34 cellular contexts compared by ENCODE assay signal in genomic region chr13:91105270-91105669, GRCh38.
DNase-seq lines count a peak whose midpoint lies in the region; ATAC-seq, FAIRE-seq and TF ChIP-seq lines count a peak whose summit lies in the region.
"Had no signal": no experiment of that assay in that cellular context is flagged by ENCODE, and none has a peak within 500 bp of the region (broad histone marks: within the 10 kb centered on the region; RNA-seq: fewer than 3 reads in every experiment).

No MANE protein-coding gene starts in this region.

- H3K9ac ChIP-seq in K562 (ENCODE audit: insufficient read depth in 1 of 2, low read depth in 2 of 2, low read length in 2 of 2) (no peak overlapping the region), mesenchymal stem cell (ENCODE audit: low read length) (no peak overlapping the region)
- H3K9ac ChIP-seq: BLaER1; BLaER1 treated with 17β-estradiol and CSF1 and Interleukin-3, amounts not matched to agents 10 nM and 100 nM had no signal

- WGBS in K562 (ENCODE audit: insufficient coverage, low coverage, missing lambda C conversion rate), result 1% methylated on average over 3 of the region's 3 CpGs
- WGBS in mesenchymal stem cell, result 69% methylated on average over 2 of the region's 3 CpGs

- H3K4me1 ChIP-seq in K562 (replicated peaks in 1 of 2; ENCODE audit: control insufficient read depth in 2 of 2, insufficient read depth in 2 of 2, low read length in 2 of 2) (no peaks in the 10 kb centered on the region), mesenchymal stem cell (ENCODE audit: control insufficient read depth, insufficient read depth, low read depth, low read length) (no peaks in the 10 kb centered on the region)
- H3K4me1 ChIP-seq: A549; BE2C; BLaER1; BLaER1 treated with 17β-estradiol and CSF1 and Interleukin-3, amounts not matched to agents 10 nM and 100 nM; Caco-2 had no signal

- TF ChIP-seq CTCF in K562 (IDR thresholded peaks at IDR 0.05 in 2 of 3, conservative IDR thresholded peaks at IDR 0.05 in 1 of 3; ENCODE audit: insufficient read depth in 2 of 3, low read depth in 1 of 3, low read length in 3 of 3), result no peak
- no peak for TF ChIP-seq CTCF in nephron progenitor cell (IDR thresholded peaks at IDR 0.05)

- H3K4me3 Mint-ChIP-seq in nephron progenitor cell, result no peak overlapping the region
- H3K4me3 Mint-ChIP-seq: B cell; CD14-positive monocyte; CD4-positive, alpha-beta memory T cell; CD4-positive, alpha-beta T cell; CD4-positive, CD25-positive, alpha-beta regulatory T cell; CD8-positive, alpha-beta memory T cell; CD8-positive, alpha-beta T cell had no signal

- no peak overlapping the region for H2BK12ac ChIP-seq in mesenchymal stem cell (ENCODE audit: low read length in 2 of 2)

- POLR2A ChIA-PET in K562 (lab: Yijun Ruan, JAX), result no interaction called here
- POLR2A ChIA-PET in HEK293T (lab: Yijun Ruan, JAX), result no interaction called here

- CTCF ChIA-PET in K562 (lab: Yijun Ruan, JAX; ENCODE audit: low intra/inter-chr PET ratio), result no interaction called here
- CTCF ChIA-PET in HEK293T (lab: Yijun Ruan, JAX), result no interaction called here

- H4K91ac ChIP-seq in mesenchymal stem cell (ENCODE audit: low read length), result no peak overlapping the region

- H3K4me3 ChIP-seq in K562 (no peak overlapping the region), mesenchymal stem cell (ENCODE audit: insufficient read depth in 1 of 2, low read depth in 1 of 2, low read length in 2 of 2) (no peak overlapping the region)
- H3K4me3 ChIP-seq: A549; BLaER1; BLaER1 treated with 17β-estradiol and CSF1 and Interleukin-3, amounts not matched to agents 10 nM and 100 nM had no signal

- H3K9me3 ChIP-seq in K562 (replicated peaks; ENCODE audit: control insufficient read depth, insufficient read depth, low read depth, low read length) (no peaks in the 10 kb centered on the region; the same call in 1 of the 2 replicates), mesenchymal stem cell (ENCODE audit: control insufficient read depth, low read length) (no peaks in the 10 kb centered on the region)
- H3K9me3 ChIP-seq: A549; BE2C; BLaER1; BLaER1 treated with 17β-estradiol and CSF1 and Interleukin-3, amounts not matched to agents 10 nM and 100 nM had no signal

- no peaks in the 10 kb centered on the region for H3K9me1 ChIP-seq in K562 (ENCODE audit: control insufficient read depth, insufficient read depth, low read length)

- no peak overlapping the region for H3K27ac ChIP-seq in K562 (ENCODE audit: extremely low read depth, low read depth, low read length)
- H3K27ac ChIP-seq in mesenchymal stem cell (ENCODE audit: low read length, poor library complexity, severe bottlenecking), result no peak overlapping the region
- H3K27ac ChIP-seq: 22Rv1; A549; BLaER1; BLaER1 treated with 17β-estradiol and CSF1 and Interleukin-3, amounts not matched to agents 10 nM and 100 nM; C4-2B had no signal

- peak overlapping the region; percentile 57 for H2BK5ac ChIP-seq in mesenchymal stem cell (ENCODE audit: low read depth, low read length, poor library complexity, severe bottlenecking)

- H3K27me3 ChIP-seq in K562 (ENCODE audit: control insufficient read depth in 2 of 2, insufficient read depth in 2 of 2, low read length in 2 of 2) (no peaks in the 10 kb centered on the region), mesenchymal stem cell (ENCODE audit: control insufficient read depth in 1 of 2, insufficient read depth in 1 of 2, low read length in 2 of 2) (no peaks in the 10 kb centered on the region)
- H3K27me3 ChIP-seq: BE2C; BLaER1; BLaER1 treated with 17β-estradiol and CSF1 and Interleukin-3, amounts not matched to agents 10 nM and 100 nM had no signal

- TF ChIP-seq POLR2A in K562 (conservative IDR thresholded peaks at IDR 0.05), result no peak

- H3K4ac ChIP-seq in mesenchymal stem cell (ENCODE audit: low read depth in 1 of 2, low read length in 2 of 2), result no peak overlapping the region

- in situ Hi-C loops in K562 (cut with MboI), result no loop called here

- BruUV-seq in K562 (replicated peaks; lab: Mats Ljungman, UMichigan), result no TSS peak

- FAIRE-seq in K562 (lab: Jason Lieb, UNC), result no peak
- FAIRE-seq: A549, D721Med had no signal

- H4K20me1 ChIP-seq in K562 (replicated peaks; ENCODE audit: control insufficient read depth, insufficient read depth, low read length), result no peaks in the 10 kb centered on the region
- H4K20me1 ChIP-seq: BLaER1; BLaER1 treated with 17β-estradiol and CSF1 and Interleukin-3, amounts not matched to agents 10 nM and 100 nM had no signal

- H2AFZ ChIP-seq in K562 (ENCODE audit: low read depth, low read length) (no peak overlapping the region), mesenchymal stem cell (ENCODE audit: low read depth, low read length) (no peak overlapping the region)

- H3K36me3 ChIP-seq in K562 (ENCODE audit: control insufficient read depth, insufficient read depth, low read length) (no peaks in the 10 kb centered on the region), mesenchymal stem cell (ENCODE audit: control insufficient read depth in 1 of 2, insufficient read depth in 2 of 2, low read depth in 1 of 2, low read length in 2 of 2) (no peaks in the 10 kb centered on the region)
- H3K36me3 ChIP-seq: BE2C; BLaER1; BLaER1 treated with 17β-estradiol and CSF1 and Interleukin-3, amounts not matched to agents 10 nM and 100 nM had no signal

- H4K8ac ChIP-seq in mesenchymal stem cell (ENCODE audit: low read length), result no peak overlapping the region

- TF ChIP-seq EP300 in K562 (IDR thresholded peaks at IDR 0.05; ENCODE audit: low read length), result no peak

- no peak overlapping the region for H2BK120ac ChIP-seq in mesenchymal stem cell (ENCODE audit: low read depth, low read length)

- no peak for ATAC-seq in K562
- no peak for ATAC-seq in GM21825 (IDR thresholded peaks at IDR 0.05; ENCODE audit: unreplicated experiment)
- ATAC-seq: A549; CD8-positive, alpha-beta T cell had no signal

- no peak overlapping the region for H2AK5ac ChIP-seq in mesenchymal stem cell (ENCODE audit: low read length, severe bottlenecking)

- no peaks in the 10 kb centered on the region for H3K79me1 ChIP-seq in mesenchymal stem cell (replicated peaks; ENCODE audit: low read length, poor library complexity, severe bottlenecking)

- peak overlapping the region; percentile 60 for H3K27ac Mint-ChIP-seq in nephron progenitor cell
- H3K27ac Mint-ChIP-seq: B cell; CD14-positive monocyte; CD4-positive, alpha-beta memory T cell; CD4-positive, alpha-beta T cell; CD4-positive, CD25-positive, alpha-beta regulatory T cell; CD8-positive, alpha-beta memory T cell; CD8-positive, alpha-beta T cell had no signal

- H3K14ac ChIP-seq in mesenchymal stem cell (ENCODE audit: low read length in 2 of 2), result no peak overlapping the region

- H3K9me3 Mint-ChIP-seq in nephron progenitor cell, result peaks cover 31% of the 10 kb centered on the region
- H3K9me3 Mint-ChIP-seq: CD4-positive, alpha-beta T cell; CD8-positive, alpha-beta T cell had no signal

- no peaks in the 10 kb centered on the region for H3K79me2 ChIP-seq in K562 (ENCODE audit: control insufficient read depth, insufficient read depth, low read length)

- DNase-seq in K562 (ENCODE audit: extremely low read depth in 1 of 4, low spot score in 3 of 4), result no peak
- no peak for DNase-seq in mesenchymal stem cell
- no peak for DNase-seq in nephron progenitor cell
- DNase-seq in HEK293T (ENCODE audit: extremely low spot score), result no peak
- DNase-seq in NOMO-1 treated with dmso at 0.1 percent for 144 hours (lab: John Stamatoyannopoulos, UW; ENCODE audit: unreplicated experiment), result no peak
- DNase-seq: 8988T; ACHN; AML-193; BE2C; C1 segment of cervical spinal cord; Caco-2; Calu3; CD4-positive, alpha-beta memory T cell; CD4-positive, alpha-beta T cell; CD4-positive, CD25-positive, alpha-beta regulatory T cell; CD8-positive, alpha-beta memory T cell; CD8-positive, alpha-beta T cell; COR-L47; DMS 273 treated with DMSO at 0.1 percent for 48 hours; DMS153; DMS53; DMS79; DMS79 treated with DMSO at 0.1 percent for 48 hours; DND-41; EL had no signal

- no peak overlapping the region for H3K23ac ChIP-seq in mesenchymal stem cell (ENCODE audit: low read length in 2 of 2)

- TF ChIP-seq RAD21 in K562 (CRISPR knock-in tag; conservative IDR thresholded peaks at IDR 0.05 in 1 of 2, IDR thresholded peaks at IDR 0.05 in 1 of 2), result no peak

- intact Hi-C loops in K562 (cut with micrococcal nuclease), result no loop called here

- peaks cover 32% of the 10 kb centered on the region for H3K36me3 Mint-ChIP-seq in nephron progenitor cell (ENCODE audit: low read depth)
- H3K36me3 Mint-ChIP-seq: CD14-positive monocyte; CD4-positive, alpha-beta memory T cell; CD4-positive, CD25-positive, alpha-beta regulatory T cell; CD8-positive, alpha-beta memory T cell; CD8-positive, alpha-beta T cell had no signal

- H3K4me2 ChIP-seq in K562 (ENCODE audit: insufficient read depth, low read length) (no peak overlapping the region), mesenchymal stem cell (ENCODE audit: low read length, poor library complexity, severe bottlenecking) (no peak overlapping the region)
- H3K4me2 ChIP-seq: A549; BLaER1; BLaER1 treated with 17β-estradiol and CSF1 and Interleukin-3, amounts not matched to agents 10 nM and 100 nM had no signal

- no peak overlapping the region for H2BK15ac ChIP-seq in mesenchymal stem cell (ENCODE audit: low read depth, poor library complexity, severe bottlenecking)

- H3K27me3 Mint-ChIP-seq in nephron progenitor cell (ENCODE audit: low read depth, poor library complexity), result peaks cover 3% of the 10 kb centered on the region
- H3K27me3 Mint-ChIP-seq: B cell; CD4-positive, alpha-beta memory T cell; CD4-positive, CD25-positive, alpha-beta regulatory T cell; CD8-positive, alpha-beta memory T cell had no signal

- no peak overlapping the region for H3K18ac ChIP-seq in mesenchymal stem cell (ENCODE audit: low read depth in 1 of 2, low read length in 2 of 2)

- peaks cover 17% of the 10 kb centered on the region for H3K4me1 Mint-ChIP-seq in nephron progenitor cell
- H3K4me1 Mint-ChIP-seq: B cell; CD14-positive monocyte; CD4-positive, alpha-beta memory T cell; CD4-positive, CD25-positive, alpha-beta regulatory T cell; CD8-positive, alpha-beta memory T cell had no signal

TF ChIP-seq in K562, 482 proteins besides CTCF, POLR2A, EP300 and RAD21 (continues in another document):
- TF ChIP-seq TFAM (CRISPR knock-in tag; conservative IDR thresholded peaks at IDR 0.05), result peak; percentile 93; the same call in 1 of the 2 replicates
- no peak for TF ChIP-seq KLF16 (IDR thresholded peaks at IDR 0.05)
- no peak for TF ChIP-seq KHSRP (IDR thresholded peaks at IDR 0.05)
- TF ChIP-seq HMGN3 (IDR thresholded peaks at IDR 0.05; ENCODE audit: borderline replicate concordance, extremely low read depth, insufficient read length, low read depth, low read length), result no peak
- no peak for TF ChIP-seq YBX1 (IDR thresholded peaks at IDR 0.05)

TF ChIP-seq in HEK293T, 16 proteins besides CTCF, POLR2A, EP300 and RAD21 (continues in another document):
- TF ChIP-seq SP1 (IDR thresholded peaks at IDR 0.05) (no peak), CTBP1 (IDR thresholded peaks at IDR 0.05; ENCODE audit: borderline replicate concordance) (no peak), ELF4 (IDR thresholded peaks at IDR 0.05) (no peak), FOXM1 (IDR thresholded peaks at IDR 0.05; ENCODE audit: borderline replicate concordance) (no peak), HDGF (IDR thresholded peaks at IDR 0.05; ENCODE audit: borderline replicate concordance) (no peak), NFRKB (IDR thresholded peaks at IDR 0.05) (no peak), TARDBP (IDR thresholded peaks at IDR 0.05) (no peak), FOXA1 (IDR thresholded peaks at IDR 0.05) (no peak), SUZ12 (IDR thresholded peaks at IDR 0.05) (no peak)
